25 cellular contexts compared by ENCODE assay signal in genomic region chrX:33014086-33014485, GRCh38.
"Had no signal": no experiment of that assay in that cellular context is flagged by ENCODE, and none has a peak within 500 bp of the region (broad histone marks: within the 10 kb centered on the region; RNA-seq: fewer than 3 reads in every experiment).

No MANE protein-coding gene starts in this region.

- H3K27ac ChIP-seq: stomach, suprapubic skin, testis, thoracic aorta, thyroid gland, tibial artery, tibial nerve, transverse colon, upper lobe of left lung, upper lobe of right lung, uterus, vagina had no signal

- H3K4me3 ChIP-seq: stomach, suprapubic skin, testis, thoracic aorta, thyroid gland, tibial artery, tibial nerve, transverse colon, upper lobe of left lung, upper lobe of right lung, uterus, vagina had no signal

- ATAC-seq: stimulated activated effector memory CD8-positive, alpha-beta T cell treated with anti-CD3 and anti-CD28 coated beads, Interleukin-12 subunit alpha, Interleukin-12 subunit beta, amount 100 ng/mL, for 72 hours; stimulated activated memory B cell treated with anti-CD40 and anti-IgM and Interleukin-4, amounts not matched to agents 10 μg/mL and 1 μg/mL and 100 μg/mL, for 72 hours; stimulated activated naive B cell treated with anti-CD40 and anti-IgM and Interleukin-4, amounts not matched to agents 10 μg/mL and 1 μg/mL and 100 μg/mL, for 72 hours; stimulated activated naive CD8-positive, alpha-beta T cell treated with anti-CD3 and anti-CD28 coated beads, Interleukin-15, amount 100 ng/mL, for 72 hours; upper lobe of right lung had no signal

- H3K4me1 ChIP-seq: stomach, suprapubic skin, testis, thyroid gland, tibial artery, tibial nerve, transverse colon, upper lobe of left lung, upper lobe of right lung, uterus, vagina had no signal

- H3K9me3 ChIP-seq: stomach, suprapubic skin, testis, thoracic aorta, thyroid gland, tibial artery, tibial nerve, transverse colon, upper lobe of left lung, upper lobe of right lung, uterus, vagina had no signal

- H3K36me3 ChIP-seq: stomach, suprapubic skin, thoracic aorta, thyroid gland, tibial artery, tibial nerve, transverse colon, upper lobe of left lung, upper lobe of right lung, uterus, vagina had no signal

- DNase-seq: stimulated activated CD4-positive, alpha-beta T cell treated with anti-CD3 and anti-CD28 coated beads, Interleukin-2, amount 100 ng/mL, for 48 hours; stimulated activated CD4-positive, alpha-beta T cell treated with anti-CD3 and anti-CD28 coated beads, Interleukin-4, amount 100 ng/mL, for 1 hour; stimulated activated CD4-positive, alpha-beta T cell treated with anti-CD3 and anti-CD28 coated beads, Interleukin-4, amount 100 ng/mL, for 24 hours; stimulated activated CD4-positive, alpha-beta T cell treated with anti-CD3 and anti-CD28 coated beads, Interleukin-4, amount 100 ng/mL, for 4 hours; stimulated activated CD8-positive, alpha-beta memory T cell treated with anti-CD3 and anti-CD28 coated beads, Interleukin-4, amount 100 ng/mL, for 48 hours; stimulated activated naive B cell treated with anti-CD40 and anti-IgM and Interleukin-4, amounts not matched to agents 10 μg/mL and 1 μg/mL and 100 μg/mL, for 72 hours; stimulated activated naive CD4-positive, alpha-beta T cell; stimulated activated naive CD4-positive, alpha-beta T cell treated with Interleukin-2 at 50 U/mL for 16 hours; stimulated activated naive CD8-positive, alpha-beta T cell treated with anti-CD3 and anti-CD28 coated beads, Interleukin-15, amount 100 ng/mL, for 72 hours; stomach; substantia nigra; testis; thyroid gland; tibial artery; transverse colon; trophoblast cell; upper lobe of left lung; upper lobe of right lung; uterus had no signal

- H3K27me3 ChIP-seq: stomach, suprapubic skin, testis, thyroid gland, tibial artery, tibial nerve, transverse colon, upper lobe of left lung, upper lobe of right lung, uterus, vagina had no signal
